Comparison of ENCODE assay signal across 10 cellular contexts in the genomic region with DNA sequence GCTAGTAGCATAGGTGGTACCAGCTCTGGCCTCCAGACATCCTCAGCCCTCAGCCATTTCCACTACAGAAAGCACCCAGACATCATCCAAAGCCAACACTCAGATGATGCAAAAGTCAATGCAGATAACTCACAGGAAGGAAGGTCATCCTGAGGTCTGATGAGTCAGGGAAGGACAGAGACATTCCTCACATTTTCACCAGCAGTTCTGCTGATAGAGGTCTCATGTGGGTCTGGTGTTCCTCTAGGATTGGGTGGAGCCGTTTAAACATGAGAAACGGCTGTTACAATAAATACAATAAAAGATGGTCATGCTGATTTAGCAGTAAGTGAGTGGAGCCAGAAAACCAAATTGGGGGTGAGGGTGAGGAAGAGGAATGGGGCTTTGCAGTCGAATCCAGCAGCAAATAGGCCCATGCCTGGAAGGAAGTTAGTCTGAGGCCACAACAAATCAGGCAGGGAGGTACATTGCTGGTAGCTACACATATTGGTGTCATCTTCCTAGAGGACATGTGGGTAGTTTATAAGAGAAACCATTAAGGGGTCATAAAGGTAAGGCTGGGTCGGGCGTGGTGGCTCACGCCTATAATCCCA. TPM values are rescaled to one million over a fixed set of nuclear protein-coding genes. Genes with fewer than 3 reads are reported as not detected.
DNase-seq lines count a peak whose midpoint lies in the region; ATAC-seq and TF ChIP-seq lines count a peak whose summit lies in the region.
"Had no signal": no experiment of that assay in that cellular context is flagged by ENCODE, and none has a peak within 500 bp of the region (broad histone marks: within the 10 kb centered on the region; RNA-seq: fewer than 3 reads in every experiment).

No MANE protein-coding gene starts in this region.

- ATAC-seq in upper lobe of right lung, result peak; percentile 47

- DNase-seq in activated naive CD4-positive, alpha-beta T cell treated with anti-CD3 and anti-CD28 coated beads for 36 hours, result no peak
- no peak for DNase-seq in activated naive CD4-positive, alpha-beta T cell (lab: John Stamatoyannopoulos, UW)
- DNase-seq in astrocyte of the hippocampus (ENCODE audit: low read depth, low spot score) (peak; percentile 82), kidney glomerular epithelial cell (lab: John Stamatoyannopoulos, UW) (peak; percentile 91), upper lobe of right lung (no peak), NCI-H1417 (lab: John Stamatoyannopoulos, UW) (no peak), NCI-H146 (lab: John Stamatoyannopoulos, UW) (no peak)
- no peak for DNase-seq in stimulated activated CD4-positive, alpha-beta T cell treated with anti-CD3 and anti-CD28 coated beads, Interleukin-4, amount 100 ng/mL, for 1 hour
- DNase-seq: effector memory CD4-positive, alpha-beta T cell had no signal

- no peaks in the 10 kb centered on the region for H3K36me3 Mint-ChIP-seq in activated naive CD4-positive, alpha-beta T cell treated with anti-CD3 and anti-CD28 coated beads for 36 hours (ENCODE audit: low read depth)

- H3K4me3 Mint-ChIP-seq in activated naive CD4-positive, alpha-beta T cell treated with anti-CD3 and anti-CD28 coated beads for 36 hours, result no peak overlapping the region

- intact Hi-C loops in activated naive CD4-positive, alpha-beta T cell treated with anti-CD3 and anti-CD28 coated beads for 36 hours (cut with micrococcal nuclease), result no loop called here
- intact Hi-C loops in upper lobe of right lung (cut with DNase I), result no loop called here

- H3K9me3 ChIP-seq in upper lobe of right lung, result no peaks in the 10 kb centered on the region
- H3K9me3 ChIP-seq: BLaER1 had no signal

- H3K27ac Mint-ChIP-seq in activated naive CD4-positive, alpha-beta T cell treated with anti-CD3 and anti-CD28 coated beads for 36 hours, result peak overlapping the region; percentile 25

- no peaks in the 10 kb centered on the region for H3K4me1 ChIP-seq in upper lobe of right lung

- H3K4me1 Mint-ChIP-seq in activated naive CD4-positive, alpha-beta T cell treated with anti-CD3 and anti-CD28 coated beads for 36 hours (ENCODE audit: low read depth), result peaks cover 7% of the 10 kb centered on the region

- H3K9me3 Mint-ChIP-seq in activated naive CD4-positive, alpha-beta T cell treated with anti-CD3 and anti-CD28 coated beads for 36 hours, result no peaks in the 10 kb centered on the region

- H3K4me3 ChIP-seq in upper lobe of right lung, result no peak overlapping the region
- H3K4me3 ChIP-seq: BLaER1 had no signal

- H3K27me3 Mint-ChIP-seq in activated naive CD4-positive, alpha-beta T cell treated with anti-CD3 and anti-CD28 coated beads for 36 hours (ENCODE audit: low read depth), result no peaks in the 10 kb centered on the region

- CTCF ChIA-PET in activated naive CD4-positive, alpha-beta T cell treated with anti-CD3 and anti-CD28 coated beads for 36 hours (lab: Charles Lee), result interaction anchor here (0.6 to 1.0 kb wide), 3 partner anchors 50 to 576 kb away, joined by 3 to 5 read pairs (median 4); no protein-coding TSS in a partner anchor

- TF ChIP-seq CTCF in upper lobe of right lung (IDR thresholded peaks at IDR 0.05), result no peak

- no peaks in the 10 kb centered on the region for H3K27me3 ChIP-seq in upper lobe of right lung
- H3K27me3 ChIP-seq: BLaER1 had no signal

- H3K36me3 ChIP-seq in upper lobe of right lung, result no peaks in the 10 kb centered on the region
- H3K36me3 ChIP-seq: BLaER1 had no signal

- no peak overlapping the region for H3K27ac ChIP-seq in upper lobe of right lung
- H3K27ac ChIP-seq: BLaER1 had no signal

RNA-seq across cellular contexts. Expression of gene FLNB, which starts 33.3 kb away (rescaled TPM):
- total RNA-seq in activated naive CD4-positive, alpha-beta T cell treated with anti-CD3 and anti-CD28 coated beads for 36 hours, result 10 to 100 TPM; 47.7 to 48.0 TPM
- total RNA-seq in upper lobe of right lung, result 115 TPM

Comparison
In these comparisons a context has a peak if more than half of its experiments do, and no peak if none do; other contexts are left out.
1. DNase-seq: peak in astrocyte of the hippocampus (single experiment) and kidney glomerular epithelial cell (single experiment); none in activated naive CD4-positive, alpha-beta T cell treated with anti-CD3 and anti-CD28 coated beads for 36 hours (single experiment), activated naive CD4-positive, alpha-beta T cell (0 of 4), upper lobe of right lung (single experiment), NCI-H1417 (0 of 3), NCI-H146 (single experiment) and stimulated activated CD4-positive, alpha-beta T cell treated with anti-CD3 and anti-CD28 coated beads, Interleukin-4, amount 100 ng/mL, for 1 hour (single experiment).